ENCODE assay signal across 9 cellular contexts in genomic region chr1:31421404-31422040, GRCh38. TPM values are rescaled to one million over a fixed set of nuclear protein-coding genes. Genes with fewer than 3 reads are reported as not detected.
DNase-seq lines count a peak whose midpoint lies in the region; ATAC-seq, FAIRE-seq and TF ChIP-seq lines count a peak whose summit lies in the region.
"Had no signal": no experiment of that assay in that cellular context is flagged by ENCODE, and none has a peak within 500 bp of the region (broad histone marks: within the 10 kb centered on the region; RNA-seq: fewer than 3 reads in every experiment).

No MANE protein-coding gene starts in this region.

- peak in 1 of 4 donors; percentile 49 for ATAC-seq in heart left ventricle
- ATAC-seq in left cardiac atrium: no peak
- no peak for ATAC-seq in HG02938 (IDR thresholded peaks at IDR 0.05; ENCODE audit: unreplicated experiment)

- DNase-seq in heart left ventricle (no peak), left cardiac atrium (no peak), NOMO-1 treated with DMSO at 0.1 percent for 48 hours (lab: John Stamatoyannopoulos, UW; ENCODE audit: unreplicated experiment) (peak; percentile 27), endodermal cell (peak; percentile 86), urothelium cell line (ENCODE audit: low spot score) (no peak), 8988T (no peak)
- DNase-seq in central memory CD4-positive, alpha-beta T cell: no peak
- DNase-seq: activated CD8-positive, alpha-beta memory T cell treated with anti-CD3 and anti-CD28 coated beads, Interleukin-2, amount 10 ng/mL, durations not matched to agents 7 days and 5 days had no signal

- no peak overlapping the region for H3K27ac Mint-ChIP-seq in endodermal cell
- H3K27ac Mint-ChIP-seq: activated CD8-positive, alpha-beta memory T cell treated with anti-CD3 and anti-CD28 coated beads, Interleukin-2, amount 10 ng/mL, durations not matched to agents 7 days and 5 days had no signal

- H3K4me1 Mint-ChIP-seq in endodermal cell: no peaks in the 10 kb centered on the region

- H3K4me1 ChIP-seq in heart left ventricle (peaks cover 0 to 6% (median 0%) of the 10 kb centered on the region in 12 donors), endodermal cell (ENCODE audit: control insufficient read depth, insufficient read depth, low read length) (no peaks in the 10 kb centered on the region)

- H3K9me3 ChIP-seq in heart left ventricle: no peaks in the 10 kb centered on the region
- H3K9me3 ChIP-seq in endodermal cell (ENCODE audit: control insufficient read depth, low read length): no peaks in the 10 kb centered on the region

- H3K4me3 ChIP-seq in heart left ventricle (no peak overlapping the region), endodermal cell (ENCODE audit: low read length) (no peak overlapping the region)

- H3K36me3 Mint-ChIP-seq in endodermal cell (ENCODE audit: low read depth): peaks cover 2% of the 10 kb centered on the region
- H3K36me3 Mint-ChIP-seq: activated CD8-positive, alpha-beta memory T cell treated with anti-CD3 and anti-CD28 coated beads, Interleukin-2, amount 10 ng/mL, durations not matched to agents 7 days and 5 days had no signal

- H3K36me3 ChIP-seq in heart left ventricle: no peaks in the 10 kb centered on the region
- no peaks in the 10 kb centered on the region for H3K36me3 ChIP-seq in endodermal cell (ENCODE audit: control insufficient read depth, insufficient read depth, low read length)

- peak in 9 of 12 donors; percentile 6 to 48 (median 30) for TF ChIP-seq CTCF in heart left ventricle (IDR thresholded peaks at IDR 0.05)
- TF ChIP-seq CTCF in endodermal cell (conservative IDR thresholded peaks at IDR 0.05): peak; percentile 83

- H3K9me3 Mint-ChIP-seq in endodermal cell: no peaks in the 10 kb centered on the region

- no peak overlapping the region for H3K4me3 Mint-ChIP-seq in endodermal cell
- H3K4me3 Mint-ChIP-seq: activated CD8-positive, alpha-beta memory T cell treated with anti-CD3 and anti-CD28 coated beads, Interleukin-2, amount 10 ng/mL, durations not matched to agents 7 days and 5 days had no signal

- WGBS in heart left ventricle, 4 donors: 45 to 57% (median 50%) methylated on average over 9 of the region's 9 CpGs
- WGBS in endodermal cell (ENCODE audit: insufficient coverage in 1 of 2, insufficient read length in 1 of 2), 2 experiments: 57 to 71% methylated on average over 7 to 9 of the region's 9 CpGs

- no peak overlapping the region for H3K9ac ChIP-seq in endodermal cell (ENCODE audit: extremely low read depth, low read length, poor library complexity, severe bottlenecking)

- H3K27ac ChIP-seq in heart left ventricle: no peak overlapping the region
- H3K27ac ChIP-seq in endodermal cell (ENCODE audit: low read depth, low read length): no peak overlapping the region

- TF ChIP-seq POLR2A in heart left ventricle (IDR thresholded peaks at IDR 0.05): no peak

- no peaks in the 10 kb centered on the region for H3K27me3 Mint-ChIP-seq in endodermal cell (ENCODE audit: insufficient read depth)

- peak; percentile 37 for FAIRE-seq in urothelium cell line (lab: Jason Lieb, UNC)

- H3K27me3 ChIP-seq in heart left ventricle (peaks cover 0 to 10% (median 0%) of the 10 kb centered on the region in 9 donors), endodermal cell (ENCODE audit: control insufficient read depth, insufficient read depth, low read length, poor library complexity, severe bottlenecking) (no peaks in the 10 kb centered on the region)

- intact Hi-C loops in heart left ventricle (cut with DNase I) (loop anchor here (1.0 to 10.0 kb wide), 11 partner anchors 27 to 697 kb away; partner anchors contain the start of gene MATN1 (in 2 of the 10)), left cardiac atrium (cut with DNase I) (loop anchor here (2.0 to 10.0 kb wide), 3 partner anchors 27 to 237 kb away; no protein-coding TSS in a partner anchor)

RNA-seq across cellular contexts. Expression of gene SERINC2, which starts 8.5 kb away (rescaled TPM):
- total RNA-seq in heart left ventricle: 1 to 10 TPM in 8 of 9 donors, under 1 TPM in 1; 0.94 to 8.5 (median 2.2) TPM
- 1 to 10 TPM; 2.7 to 5.4 TPM for polyA plus RNA-seq in heart left ventricle
- 1 to 10 TPM; 2.4 to 2.9 TPM for total RNA-seq in left cardiac atrium
- 10 to 100 TPM; 25.9 to 35.1 TPM for total RNA-seq in endodermal cell
- polyA plus RNA-seq in endodermal cell (2013, experiment 1 of 2): 37.5 TPM
- 31.6 TPM for polyA plus RNA-seq in endodermal cell (2013, experiment 2 of 2)

RNA-seq across cellular contexts. Expression of gene FABP3, which starts 48.6 kb away (rescaled TPM):
- 1,000 to 10,000 TPM; 2,591 to 6,997 (median 5,230) TPM for total RNA-seq in heart left ventricle
- polyA plus RNA-seq in heart left ventricle: over 10,000 TPM in 1 of 2 donors, 1,000 to 10,000 TPM in 1; 4,008 to 10,560 TPM
- 1,000 to 10,000 TPM; 2,432 to 3,075 TPM for total RNA-seq in left cardiac atrium
- total RNA-seq in endodermal cell: 1 to 10 TPM; 3.0 to 3.4 TPM
- polyA plus RNA-seq in endodermal cell (2013, experiment 1 of 2): 15.8 TPM
- polyA plus RNA-seq in endodermal cell (2013, experiment 2 of 2): 12.7 TPM
- total RNA-seq: activated CD8-positive, alpha-beta memory T cell treated with anti-CD3 and anti-CD28 coated beads, Interleukin-2, amount 10 ng/mL, durations not matched to agents 7 days and 5 days had no signal

Comparison
In these comparisons a context has a peak if more than half of its experiments do, and no peak if none do; other contexts are left out.
1. DNase-seq: peak in NOMO-1 treated with DMSO at 0.1 percent for 48 hours (single experiment) and endodermal cell (single experiment); none in heart left ventricle (0 of 5), left cardiac atrium (single experiment), urothelium cell line (single experiment), 8988T (single experiment) and central memory CD4-positive, alpha-beta T cell (single experiment).
2. RNA of gene FABP3, which starts 48.6 kb away (total RNA-seq): 2,591 to 6,997 TPM in heart left ventricle and 2,432 to 3,075 TPM in left cardiac atrium; 3.0 to 3.4 TPM in endodermal cell; every median in the first group is over 100 times any median in the second.